Comparison of ENCODE assay signal across 11 cellular contexts in the genomic region with DNA sequence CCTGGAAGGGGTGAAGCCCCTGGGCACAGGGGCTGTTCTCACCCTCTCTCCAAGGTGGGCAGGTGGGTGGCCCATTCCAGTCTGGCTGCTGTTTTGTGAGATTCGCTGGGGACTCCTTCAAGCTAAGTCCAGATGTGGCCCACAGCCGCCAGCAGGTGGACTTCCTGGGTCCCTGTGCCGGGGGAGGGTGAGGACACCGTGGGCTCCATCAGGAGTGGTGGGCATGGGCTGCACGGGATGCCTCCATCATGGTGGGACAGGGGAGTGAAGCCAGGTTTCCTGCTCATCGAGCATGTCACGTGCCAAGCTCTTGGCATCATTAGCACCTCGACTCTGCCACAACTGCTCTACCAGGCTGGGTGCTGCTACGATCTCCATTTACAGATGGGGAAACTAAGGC. TPM values are rescaled to one million over a fixed set of nuclear protein-coding genes. Genes with fewer than 3 reads are reported as not detected.
DNase-seq lines count a peak whose midpoint lies in the region; ATAC-seq and TF ChIP-seq lines count a peak whose summit lies in the region.
"Had no signal": no experiment of that assay in that cellular context is flagged by ENCODE, and none has a peak within 500 bp of the region (broad histone marks: within the 10 kb centered on the region; RNA-seq: fewer than 3 reads in every experiment).

No MANE protein-coding gene starts in this region.

- no peaks in the 10 kb centered on the region for H3K9me3 Mint-ChIP-seq in natural killer cell

- POLR2A ChIA-PET in A673 (lab: Charles Lee; ENCODE audit: low non-redundant PET) = interaction anchor here (0.6 kb wide), 1 partner anchor 20 kb away, joined by 4 read pairs; no protein-coding TSS in a partner anchor

- H3K27ac Mint-ChIP-seq in natural killer cell = peak overlapping the region in 1 of 2 donors; percentile 72

- H3K36me3 ChIP-seq in A673 (ENCODE audit: insufficient read depth, low read length, poor library complexity, severe bottlenecking) = no peaks in the 10 kb centered on the region

- no peaks in the 10 kb centered on the region for H3K9me3 ChIP-seq in A673 (ENCODE audit: low read depth, low read length, poor library complexity, severe bottlenecking)

- DNase-seq in A673 (ENCODE audit: low spot score) (no peak), HFF-Myc (ENCODE audit: extremely low read depth, low read depth) (no peak), natural killer cell (no peak), hepatic stellate cell (ENCODE audit: low spot score) (no peak)
- no peak for DNase-seq in activated CD4-positive, CD25-positive, alpha-beta regulatory T cell (lab: John Stamatoyannopoulos, UW)
- DNase-seq: central memory CD4-positive, alpha-beta T cell; DMS153 had no signal

- H3K27ac ChIP-seq in A673 (ENCODE audit: low read depth, low read length, poor library complexity, severe bottlenecking) (no peak overlapping the region), cingulate gyrus (ENCODE audit: low read depth, low read length) (peak overlapping the region; percentile 55)
- H3K27ac ChIP-seq: KMS-11 had no signal

- H3K4me3 Mint-ChIP-seq in natural killer cell = peak overlapping the region; percentile 52

- no peaks in the 10 kb centered on the region for H3K27me3 ChIP-seq in A673 (replicated peaks; ENCODE audit: insufficient read depth, low read depth, low read length, poor library complexity)

- peaks cover 12% of the 10 kb centered on the region for H3K4me1 ChIP-seq in A673 (ENCODE audit: insufficient read depth, low read length, poor library complexity, severe bottlenecking)

- CTCF ChIA-PET in A673 (lab: Charles Lee) = interaction anchor here (0.5 kb wide), 1 partner anchor 58 kb away, joined by 3 read pairs; no protein-coding TSS in a partner anchor

- no peak for TF ChIP-seq CTCF in A673 (conservative IDR thresholded peaks at IDR 0.05; ENCODE audit: low read depth, low read length)
- no peak for TF ChIP-seq CTCF in HFF-Myc (IDR thresholded peaks at IDR 0.05; ENCODE audit: low read depth, low read length, missing control alignments)
- no peak for TF ChIP-seq CTCF in natural killer cell (IDR thresholded peaks at IDR 0.05)

- peaks cover 0 to 8% of the 10 kb centered on the region in 2 donors for H3K4me1 Mint-ChIP-seq in natural killer cell

- no peak for ATAC-seq in natural killer cell
- no peak for ATAC-seq in GM19035 (IDR thresholded peaks at IDR 0.05; ENCODE audit: unreplicated experiment)
- no peak for ATAC-seq in GM18505 (IDR thresholded peaks at IDR 0.05; ENCODE audit: unreplicated experiment)

- intact Hi-C loops in A673 (cut with micrococcal nuclease; ENCODE audit: unreplicated experiment) (no loop called here), natural killer cell (cut with micrococcal nuclease) (loop anchor here (5.0 to 10.0 kb wide), 2 partner anchors 47 to 61 kb away; no protein-coding TSS in a partner anchor)

- no peaks in the 10 kb centered on the region for H3K36me3 Mint-ChIP-seq in natural killer cell

- H3K4me3 ChIP-seq in A673 (ENCODE audit: low read depth, low read length, poor library complexity, severe bottlenecking) (peak overlapping the region; percentile 79), HFF-Myc (replicated peaks; ENCODE audit: low read depth, low read length) (peak overlapping the region; percentile 58)

- H3K27me3 Mint-ChIP-seq in natural killer cell (ENCODE audit: low read depth in 2 of 2) = no peaks in the 10 kb centered on the region

- no peak for TF ChIP-seq POLR2A in GM18505 (IDR thresholded peaks at IDR 0.05; ENCODE audit: borderline replicate concordance, extremely low read depth, insufficient read depth, insufficient read length)

- BruUV-seq in A673 (replicated peaks; lab: Mats Ljungman, UMichigan) = no TSS peak

RNA-seq across cellular contexts. Expression of a gene that starts 1.8 kb away (rescaled TPM):
- total RNA-seq in A673 (2021) = 58.6 and 58.8 TPM in 2 replicates
- total RNA-seq in natural killer cell = 1 to 10 TPM; 1.4 to 2.4 (median 1.5) TPM

Comparison
In these comparisons a context has a peak if more than half of its experiments do, and no peak if none do; other contexts are left out.
1. RNA of a gene that starts 1.8 kb away (total RNA-seq): 58.6 to 58.8 TPM in A673; 1.4 to 2.4 TPM in natural killer cell; every median in the first group is over 10 times any median in the second.